In genomic region chr4:56315543-56315942, GRCh38 we compare ENCODE assay signal across 7 cellular contexts.
"Had no signal": no experiment of that assay in that cellular context is flagged by ENCODE, and none has a peak within 500 bp of the region (broad histone marks: within the 10 kb centered on the region; RNA-seq: fewer than 3 reads in every experiment).

No MANE protein-coding gene starts in this region.

- H3K4me1 Mint-ChIP-seq: IgD-negative memory B cell had no signal

- H2AFZ ChIP-seq: GM23248 had no signal

- H3K4me3 ChIP-seq: GM23248, HAP-1 had no signal

- H3K9me3 ChIP-seq: HAP-1 had no signal

- H3K27ac Mint-ChIP-seq: HFFc6, IgD-negative memory B cell had no signal

- H3K27ac ChIP-seq: GM23248 had no signal

- H3K36me3 ChIP-seq: HAP-1 had no signal

- H3K9me3 Mint-ChIP-seq: IgD-negative memory B cell had no signal

- ATAC-seq: HCT116, HepG2 had no signal

- H3K4me1 ChIP-seq: HAP-1 had no signal

- DNase-seq: GM23248, GOT3, HFFc6 had no signal

- H3K4me3 Mint-ChIP-seq: HFFc6, IgD-negative memory B cell had no signal

- H3K27me3 Mint-ChIP-seq: IgD-negative memory B cell had no signal

- FAIRE-seq: HepG2 had no signal

- H3K9ac ChIP-seq: GM23248 had no signal
